Comparison of ENCODE assay signal across 8 cellular contexts in genomic region chr2:241149925-241150659, GRCh38. TPM values are rescaled to one million over a fixed set of nuclear protein-coding genes. Genes with fewer than 3 reads are reported as not detected.
DNase-seq lines count a peak whose midpoint lies in the region; ATAC-seq, FAIRE-seq and TF ChIP-seq lines count a peak whose summit lies in the region.

PPP1R7 (plus strand) TSS chr2:241150467; CDS start chr2:241150496, 29 bp downstream.

- ATAC-seq in GM18907 (IDR thresholded peaks at IDR 0.05; ENCODE audit: unreplicated experiment) (peak; percentile 76), HG03159 (IDR thresholded peaks at IDR 0.05; ENCODE audit: unreplicated experiment) (peak; percentile 72)

- FAIRE-seq in bronchial epithelial cell (lab: Jason Lieb, UNC): no peak

- H3K4me3 ChIP-seq in WI38 (ENCODE audit: low read depth, low read length) (peak within 1 kb of the TSS; percentile 92), bronchial epithelial cell (ENCODE audit: low read depth, low read length) (peak within 1 kb of the TSS; percentile 62)

- peaks cover 1% of the 10 kb centered on the region for H3K36me3 ChIP-seq in bronchial epithelial cell (ENCODE audit: control insufficient read depth, insufficient read depth, low read length)

- TF ChIP-seq CTCF in WI38 (IDR thresholded peaks at IDR 0.05; ENCODE audit: low read depth, low read length) (no peak), bronchial epithelial cell (IDR thresholded peaks at IDR 0.05; ENCODE audit: insufficient read depth, low read length, severe bottlenecking) (peak; percentile 17)

- no peaks in the 10 kb centered on the region for H3K27me3 ChIP-seq in bronchial epithelial cell (ENCODE audit: control insufficient read depth, insufficient read depth, low read length)

- DNase-seq in AG08396 (ENCODE audit: low spot score): peak; percentile 99
- peak; percentile 96 for DNase-seq in NCI-H2227 treated with DMSO at 0.1 percent for 48 hours (lab: John Stamatoyannopoulos, UW)
- peak; percentile 88 for DNase-seq in bronchial epithelial cell (ENCODE audit: low read depth)
- DNase-seq in iPS-NIHi11 (ENCODE audit: low spot score): peak; percentile 99
- peak; percentile 79 for DNase-seq in smooth muscle cell of the brain vasculature (ENCODE audit: low read depth, low spot score)

RNA-seq across cellular contexts. Expression of gene PPP1R7, which starts in this region (rescaled TPM):
- total RNA-seq in bronchial epithelial cell: 32.4 and 51.2 TPM in 2 replicates

Comparison
In these comparisons a context has a peak if more than half of its experiments do, and no peak if none do; other contexts are left out.
1. Peak in every context shown above with its lines: DNase-seq, ATAC-seq and H3K4me3 ChIP-seq.